15 cellular contexts compared by ENCODE assay signal in genomic region chrX:130125090-130125489, GRCh38. TPM values are rescaled to one million over a fixed set of nuclear protein-coding genes. Genes with fewer than 3 reads are reported as not detected.
DNase-seq lines count a peak whose midpoint lies in the region; ATAC-seq, FAIRE-seq and TF ChIP-seq lines count a peak whose summit lies in the region.
"Had no signal": no experiment of that assay in that cellular context is flagged by ENCODE, and none has a peak within 500 bp of the region (broad histone marks: within the 10 kb centered on the region; RNA-seq: fewer than 3 reads in every experiment).

No MANE protein-coding gene starts in this region.

- no peak for TF ChIP-seq RAD21 in K562 (CRISPR knock-in tag; conservative IDR thresholded peaks at IDR 0.05 in 1 of 2, IDR thresholded peaks at IDR 0.05 in 1 of 2)

- no TSS peak for BruUV-seq in K562 (replicated peaks; lab: Mats Ljungman, UMichigan)

- CTCF ChIA-PET in K562 (lab: Yijun Ruan, JAX; ENCODE audit: low intra/inter-chr PET ratio) = no interaction called here

- no peak overlapping the region for H3K4me3 Mint-ChIP-seq in activated T-helper 1 cell treated with anti-CD3 and anti-CD28 coated beads, Interleukin-12 subunit alpha, Interleukin-12 subunit beta, Interleukin-2, Interleukin-4 antibody, amounts not matched to agents 30 ng/mL and 10 ng/mL and 1 ng/mL, durations not matched to agents 14 hours and 24 hours and 36 hours
- H3K4me3 Mint-ChIP-seq: activated naive CD8-positive, alpha-beta T cell; immature natural killer cell had no signal

- peak overlapping the region in 1 of 2 experiments; percentile 56; a peak in 1 of 4 replicates for H3K9ac ChIP-seq in K562 (ENCODE audit: insufficient read depth in 1 of 2, low read depth in 2 of 2, low read length in 2 of 2)

- H3K27ac Mint-ChIP-seq in activated T-helper 1 cell treated with anti-CD3 and anti-CD28 coated beads, Interleukin-12 subunit alpha, Interleukin-12 subunit beta, Interleukin-2, Interleukin-4 antibody, amounts not matched to agents 30 ng/mL and 10 ng/mL and 1 ng/mL, durations not matched to agents 14 hours and 24 hours and 36 hours = no peak overlapping the region
- H3K27ac Mint-ChIP-seq: activated naive CD8-positive, alpha-beta T cell; immature natural killer cell had no signal

- TF ChIP-seq EP300 in K562 (IDR thresholded peaks at IDR 0.05; ENCODE audit: low read length) (no peak), ovary (IDR thresholded peaks at IDR 0.05) (no peak)

- H3K36me3 Mint-ChIP-seq in activated T-helper 1 cell treated with anti-CD3 and anti-CD28 coated beads, Interleukin-12 subunit alpha, Interleukin-12 subunit beta, Interleukin-2, Interleukin-4 antibody, amounts not matched to agents 30 ng/mL and 10 ng/mL and 1 ng/mL, durations not matched to agents 14 hours and 24 hours and 36 hours (ENCODE audit: low read depth) = peaks cover 19% of the 10 kb centered on the region

- H3K79me2 ChIP-seq in K562 (ENCODE audit: control insufficient read depth, insufficient read depth, low read length) = no peaks in the 10 kb centered on the region

- in situ Hi-C loops in K562 (cut with MboI) = no loop called here

- H3K27me3 Mint-ChIP-seq in activated T-helper 1 cell treated with anti-CD3 and anti-CD28 coated beads, Interleukin-12 subunit alpha, Interleukin-12 subunit beta, Interleukin-2, Interleukin-4 antibody, amounts not matched to agents 30 ng/mL and 10 ng/mL and 1 ng/mL, durations not matched to agents 14 hours and 24 hours and 36 hours (ENCODE audit: insufficient read depth) = no peaks in the 10 kb centered on the region
- H3K27me3 Mint-ChIP-seq: activated naive CD8-positive, alpha-beta T cell had no signal

- DNase-seq in K562 (ENCODE audit: extremely low read depth in 1 of 4, low spot score in 3 of 4) (peak in 1 of 4 experiments; percentile 51), fibroblast of villous mesenchyme (ENCODE audit: low read depth) (peak; percentile 97), ovary (peak in 4 of 5 donors; percentile 24 to 67 (median 35)), uterus (peak; percentile 49 to 60), OCI-M2 (lab: John Stamatoyannopoulos, UW; ENCODE audit: unreplicated experiment) (no peak)
- DNase-seq in stimulated activated CD4-positive, alpha-beta T cell treated with anti-CD3 and anti-CD28 coated beads, Interleukin-15, amount 100 ng/mL, for 24 hours = no peak
- no peak for DNase-seq in activated T-helper 1 cell treated with anti-CD3 and anti-CD28 coated beads, Interleukin-12 subunit alpha, Interleukin-12 subunit beta, Interleukin-2, Interleukin-4 antibody, amounts not matched to agents 30 ng/mL and 10 ng/mL and 1 ng/mL, durations not matched to agents 14 hours and 24 hours and 36 hours (ENCODE audit: low spot score)
- DNase-seq: activated CD4-positive, alpha-beta T cell treated with anti-CD3 and anti-CD28 coated beads for 4 hours; immature natural killer cell; NCI-H82 had no signal

- H3K9me3 Mint-ChIP-seq in activated T-helper 1 cell treated with anti-CD3 and anti-CD28 coated beads, Interleukin-12 subunit alpha, Interleukin-12 subunit beta, Interleukin-2, Interleukin-4 antibody, amounts not matched to agents 30 ng/mL and 10 ng/mL and 1 ng/mL, durations not matched to agents 14 hours and 24 hours and 36 hours = no peaks in the 10 kb centered on the region
- H3K9me3 Mint-ChIP-seq: immature natural killer cell had no signal

- peaks cover 3% of the 10 kb centered on the region for H3K9me1 ChIP-seq in K562 (ENCODE audit: control insufficient read depth, insufficient read depth, low read length)

- no peaks in the 10 kb centered on the region for H4K20me1 ChIP-seq in K562 (replicated peaks; ENCODE audit: control insufficient read depth, insufficient read depth, low read length)

- no peak for ATAC-seq in K562

- H3K4me2 ChIP-seq in K562 (ENCODE audit: insufficient read depth, low read length) = no peak overlapping the region; the same call in 1 of the 2 replicates

- peaks cover 3% of the 10 kb centered on the region for H3K4me1 Mint-ChIP-seq in activated T-helper 1 cell treated with anti-CD3 and anti-CD28 coated beads, Interleukin-12 subunit alpha, Interleukin-12 subunit beta, Interleukin-2, Interleukin-4 antibody, amounts not matched to agents 30 ng/mL and 10 ng/mL and 1 ng/mL, durations not matched to agents 14 hours and 24 hours and 36 hours (ENCODE audit: low read depth)

- POLR2A ChIA-PET in K562 (lab: Yijun Ruan, JAX) = interaction anchor here (1.0 kb wide), 1 partner anchor 20 kb away, joined by 3 read pairs; no protein-coding TSS in a partner anchor

- TF ChIP-seq POLR2A in K562 (conservative IDR thresholded peaks at IDR 0.05) (no peak), ovary (IDR thresholded peaks at IDR 0.05) (no peak), uterus (IDR thresholded peaks at IDR 0.05) (no peak)

- H2AFZ ChIP-seq in K562 (ENCODE audit: low read depth, low read length) = no peak overlapping the region

- intact Hi-C loops in K562 (cut with micrococcal nuclease) (no loop called here), ovary (cut with DNase I) (no loop called here), uterus (cut with DNase I; ENCODE audit: low total_unique reads) (no loop called here)
- intact Hi-C loops in activated T-helper 1 cell treated with anti-CD3 and anti-CD28 coated beads, Interleukin-12 subunit alpha, Interleukin-12 subunit beta, Interleukin-2, Interleukin-4 antibody, amounts not matched to agents 30 ng/mL and 10 ng/mL and 1 ng/mL, durations not matched to agents 14 hours and 24 hours and 36 hours (cut with micrococcal nuclease) = no loop called here

- H3K27ac ChIP-seq in K562 (ENCODE audit: extremely low read depth, low read depth, low read length) = no peak overlapping the region
- H3K27ac ChIP-seq in ovary = peak overlapping the region in 1 of 2 donors; percentile 23
- peak overlapping the region; percentile 35 to 78 for H3K27ac ChIP-seq in uterus
- H3K27ac ChIP-seq: HL-60, SK-N-MC had no signal

- WGBS in K562 (ENCODE audit: insufficient coverage, low coverage, missing lambda C conversion rate) = 41% methylated on average over 9 of the region's 10 CpGs
- 52 to 68% (median 53%) methylated on average over 10 of the region's 10 CpGs for WGBS in ovary, 3 donors

- no peaks in the 10 kb centered on the region for H3K27me3 ChIP-seq in K562 (ENCODE audit: control insufficient read depth in 2 of 2, insufficient read depth in 2 of 2, low read length in 2 of 2)
- no peaks in the 10 kb centered on the region for H3K27me3 ChIP-seq in ovary
- H3K27me3 ChIP-seq in uterus = no peaks in the 10 kb centered on the region

- peak; percentile 61 for FAIRE-seq in K562 (lab: Jason Lieb, UNC)
- FAIRE-seq: D721Med, GM12892 had no signal

- H3K4me3 ChIP-seq in K562 (no peak overlapping the region), fibroblast of villous mesenchyme (ENCODE audit: low read depth, low read length) (no peak overlapping the region), ovary (no peak overlapping the region), uterus (no peak overlapping the region)
- H3K4me3 ChIP-seq: SK-N-MC had no signal

- H3K4me1 ChIP-seq in K562 (replicated peaks in 1 of 2; ENCODE audit: control insufficient read depth in 2 of 2, insufficient read depth in 2 of 2, low read length in 2 of 2) (peaks cover 25 to 30% of the 10 kb centered on the region in 2 experiments; a peak in 4 of 5 replicates), ovary (ENCODE audit: insufficient read depth) (peaks cover 2% of the 10 kb centered on the region), uterus (no peaks in the 10 kb centered on the region)

- peaks cover 41% of the 10 kb centered on the region; the same call in 2 of the 3 replicates for H3K36me3 ChIP-seq in K562 (ENCODE audit: control insufficient read depth, insufficient read depth, low read length)
- no peaks in the 10 kb centered on the region for H3K36me3 ChIP-seq in ovary
- no peaks in the 10 kb centered on the region for H3K36me3 ChIP-seq in uterus

- H3K9me3 ChIP-seq in K562 (replicated peaks; ENCODE audit: control insufficient read depth, insufficient read depth, low read depth, low read length) = no peaks in the 10 kb centered on the region
- H3K9me3 ChIP-seq in ovary = no peaks in the 10 kb centered on the region
- H3K9me3 ChIP-seq in uterus = no peaks in the 10 kb centered on the region

- TF ChIP-seq CTCF in K562 (IDR thresholded peaks at IDR 0.05 in 2 of 3, conservative IDR thresholded peaks at IDR 0.05 in 1 of 3; ENCODE audit: insufficient read depth in 2 of 3, low read depth in 1 of 3, low read length in 3 of 3) (no peak), fibroblast of villous mesenchyme (IDR thresholded peaks at IDR 0.05; ENCODE audit: insufficient read depth, low read depth, low read length) (no peak), ovary (IDR thresholded peaks at IDR 0.05) (no peak), uterus (IDR thresholded peaks at IDR 0.05) (no peak)

RNA-seq across cellular contexts. Expression of gene ELF4, which starts 14.8 kb away (rescaled TPM):
- 17.7 and 35.6 TPM in 2 replicates for total RNA-seq in K562 (2011; cell fraction: chromatin; rRNA removed; ENCODE audit: low replicate concordance)
- total RNA-seq in K562 (2011; cell fraction: nucleolus; rRNA removed) = 19.2 and 22.7 TPM in 2 replicates
- total RNA-seq in K562 (2011; cell fraction: nucleoplasm; rRNA removed) = 24.8 and 30.9 TPM in 2 replicates
- total RNA-seq in K562 (2014; rRNA removed) (28.6 and 41.1 TPM in 2 replicates), K562 (2014; rRNA removed; fragmentation: Illumina TruSeq; extraction: Trizol) (17.6 and 18.3 TPM in 2 replicates), K562 (2015; rRNA removed; fragmentation: Illumina TruSeq; extraction: Trizol) (24.8 and 26.3 TPM in 2 replicates), K562 (2021) (43.9 and 47.7 TPM in 2 replicates), fibroblast of villous mesenchyme (16.4 and 21.3 TPM in 2 replicates), ovary (10 to 100 TPM in 6 of 7 donors, 1 to 10 TPM in 1; 9.3 to 24.2 (median 20.2) TPM), uterus (10 to 100 TPM in 2 of 4 donors, 1 to 10 TPM in 2; 4.6 to 22.3 (median 11.8) TPM)
- polyA plus RNA-seq in K562 (2011; rRNA removed) (29.2 and 33.4 TPM in 2 replicates), K562 (2014; fragmentation: Illumina TruSeq; extraction: Trizol) (50.7 and 55.8 TPM in 2 replicates), K562 (2014; fragmentation: Nextera tagmentation; extraction: Ambion mirVana) (1 to 10 TPM; 5.9 to 7.3 TPM), K562 (2014; rRNA removed) (25.2 and 28.4 TPM in 2 replicates), ovary (10 to 100 TPM; 13.0 to 25.6 TPM)
- 39.7 and 49.3 TPM in 2 replicates for polyA plus RNA-seq in K562 (2011; cell fraction: cytosol; rRNA removed)
- 24.3 and 33.0 TPM in 2 replicates for polyA plus RNA-seq in K562 (2011; cell fraction: nucleus; rRNA removed)
- 38.6 and 52.6 TPM in 2 replicates for polyA plus RNA-seq in K562 (2012)
- 35.0 and 38.5 TPM in 2 replicates for polyA minus RNA-seq in K562 (2011; rRNA and poly(A)+ RNA removed)
- polyA minus RNA-seq in K562 (2011; cell fraction: cytosol; rRNA and poly(A)+ RNA removed) = 38.8 and 40.9 TPM in 2 replicates
- 8.9 and 10.8 TPM in 2 replicates for polyA minus RNA-seq in K562 (2011; cell fraction: nucleus; rRNA and poly(A)+ RNA removed)
- 26.1 and 26.6 TPM in 2 replicates for total RNA-seq in activated T-helper 1 cell treated with anti-CD3 and anti-CD28 coated beads, Interleukin-12 subunit alpha, Interleukin-12 subunit beta, Interleukin-2, Interleukin-4 antibody, amounts not matched to agents 30 ng/mL and 10 ng/mL and 1 ng/mL, durations not matched to agents 14 hours and 24 hours and 36 hours

RNA-seq across cellular contexts. Expression of gene AIFM1, which starts 40.6 kb away (rescaled TPM):
- 25.4 and 35.9 TPM in 2 replicates for total RNA-seq in K562 (2011; cell fraction: chromatin; rRNA removed; ENCODE audit: low replicate concordance)
- 14.5 and 20.4 TPM in 2 replicates for total RNA-seq in K562 (2011; cell fraction: nucleolus; rRNA removed)
- total RNA-seq in K562 (2011; cell fraction: nucleoplasm; rRNA removed) = 21.5 and 24.0 TPM in 2 replicates
- total RNA-seq in K562 (2014; rRNA removed) (59.9 and 65.0 TPM in 2 replicates), K562 (2014; rRNA removed; fragmentation: Illumina TruSeq; extraction: Trizol) (101 and 107 TPM in 2 replicates), K562 (2015; rRNA removed; fragmentation: Illumina TruSeq; extraction: Trizol) (79.9 and 91.4 TPM in 2 replicates), K562 (2021) (80.7 and 85.2 TPM in 2 replicates), fibroblast of villous mesenchyme (13.5 and 16.0 TPM in 2 replicates), ovary (10 to 100 TPM in 6 of 7 donors, 1 to 10 TPM in 1; 5.2 to 25.6 (median 20.5) TPM), uterus (10 to 100 TPM in 3 of 4 donors, 1 to 10 TPM in 1; 7.7 to 21.2 (median 19.1) TPM)
- polyA plus RNA-seq in K562 (2011; rRNA removed) (85.6 and 111 TPM in 2 replicates), K562 (2014; fragmentation: Illumina TruSeq; extraction: Trizol) (99.0 and 117 TPM in 2 replicates), K562 (2014; fragmentation: Nextera tagmentation; extraction: Ambion mirVana) (10 to 100 TPM; 51.0 to 62.0 TPM), K562 (2014; rRNA removed) (91.2 and 93.7 TPM in 2 replicates), ovary (10 to 100 TPM; 11.7 to 51.4 TPM)
- polyA plus RNA-seq in K562 (2011; cell fraction: cytosol; rRNA removed) = 55.0 and 81.8 TPM in 2 replicates
- polyA plus RNA-seq in K562 (2011; cell fraction: nucleus; rRNA removed) = 40.3 and 74.3 TPM in 2 replicates
- polyA plus RNA-seq in K562 (2012) = 89.5 and 101 TPM in 2 replicates
- polyA minus RNA-seq in K562 (2011; rRNA and poly(A)+ RNA removed) = 93.8 and 106 TPM in 2 replicates
- 27.8 and 34.7 TPM in 2 replicates for polyA minus RNA-seq in K562 (2011; cell fraction: cytosol; rRNA and poly(A)+ RNA removed)
- 10.8 and 24.0 TPM in 2 replicates for polyA minus RNA-seq in K562 (2011; cell fraction: nucleus; rRNA and poly(A)+ RNA removed)
- total RNA-seq in activated T-helper 1 cell treated with anti-CD3 and anti-CD28 coated beads, Interleukin-12 subunit alpha, Interleukin-12 subunit beta, Interleukin-2, Interleukin-4 antibody, amounts not matched to agents 30 ng/mL and 10 ng/mL and 1 ng/mL, durations not matched to agents 14 hours and 24 hours and 36 hours = 46.0 and 50.2 TPM in 2 replicates

RNA-seq across cellular contexts. Expression of gene RAB33A, which starts 46.7 kb away (rescaled TPM):
- total RNA-seq in K562 (2011; cell fraction: chromatin; rRNA removed; ENCODE audit: low replicate concordance) = 0.23 TPM in 1 of 2 replicates, not detected in the other
- total RNA-seq in K562 (2011; cell fraction: nucleolus; rRNA removed) = 0.33 TPM in 1 of 2 replicates, not detected in the other
- not detected in 2 replicates for total RNA-seq in K562 (2011; cell fraction: nucleoplasm; rRNA removed)
- total RNA-seq in K562 (2014; rRNA removed) (0.09 TPM in 1 of 2 replicates, not detected in the other), K562 (2014; rRNA removed; fragmentation: Illumina TruSeq; extraction: Trizol) (not detected in 2 replicates), K562 (2015; rRNA removed; fragmentation: Illumina TruSeq; extraction: Trizol) (not detected in 2 replicates), K562 (2021) (0.20 TPM in 1 of 2 replicates, not detected in the other), fibroblast of villous mesenchyme (1.3 and 3.5 TPM in 2 replicates), ovary (1 to 10 TPM in 4 of 7 donors, under 1 TPM in 3; 0.24 to 3.3 (median 2.0) TPM), uterus (1 to 10 TPM in 3 of 4 donors, not detected in 1; 1.5 to 3.0 (median 1.8) TPM)
- polyA plus RNA-seq in K562 (2011; rRNA removed) (0.06 and 0.11 TPM in 2 replicates), K562 (2014; fragmentation: Illumina TruSeq; extraction: Trizol) (not detected in 2 replicates), K562 (2014; fragmentation: Nextera tagmentation; extraction: Ambion mirVana) (under 1 TPM; 0.04 TPM), K562 (2014; rRNA removed) (not detected in 2 replicates), ovary (1 to 10 TPM; 1.3 to 1.8 TPM)
- 0.09 TPM in 1 of 2 replicates, not detected in the other for polyA plus RNA-seq in K562 (2011; cell fraction: cytosol; rRNA removed)
- polyA plus RNA-seq in K562 (2011; cell fraction: nucleus; rRNA removed) = 0.14 TPM in 1 of 2 replicates, not detected in the other
- not detected in 2 replicates for polyA plus RNA-seq in K562 (2012)
- not detected in 2 replicates for polyA minus RNA-seq in K562 (2011; rRNA and poly(A)+ RNA removed)
- polyA minus RNA-seq in K562 (2011; cell fraction: cytosol; rRNA and poly(A)+ RNA removed) = not detected in 2 replicates
- polyA minus RNA-seq in K562 (2011; cell fraction: nucleus; rRNA and poly(A)+ RNA removed) = 0.22 and 0.27 TPM in 2 replicates
- total RNA-seq in activated T-helper 1 cell treated with anti-CD3 and anti-CD28 coated beads, Interleukin-12 subunit alpha, Interleukin-12 subunit beta, Interleukin-2, Interleukin-4 antibody, amounts not matched to agents 30 ng/mL and 10 ng/mL and 1 ng/mL, durations not matched to agents 14 hours and 24 hours and 36 hours = 20.5 and 21.5 TPM in 2 replicates

Comparison
In these comparisons a context has a peak if more than half of its experiments do, and no peak if none do; other contexts are left out.
1. DNase-seq: peak in fibroblast of villous mesenchyme (single experiment), ovary (4 of 5) and uterus (2 of 2); none in stimulated activated CD4-positive, alpha-beta T cell treated with anti-CD3 and anti-CD28 coated beads, Interleukin-15, amount 100 ng/mL, for 24 hours (single experiment), activated T-helper 1 cell treated with anti-CD3 and anti-CD28 coated beads, Interleukin-12 subunit alpha, Interleukin-12 subunit beta, Interleukin-2, Interleukin-4 antibody, amounts not matched to agents 30 ng/mL and 10 ng/mL and 1 ng/mL, durations not matched to agents 14 hours and 24 hours and 36 hours (single experiment) and OCI-M2 (single experiment).